In genomic region chr13:28716511-28716910, GRCh38 we compare ENCODE assay signal across 1 cellular context.
TF ChIP-seq lines count a peak whose summit lies in the region.

No MANE protein-coding gene starts in this region.

TF ChIP-seq in endothelial cell of umbilical vein, 7 proteins besides CTCF, POLR2A, EP300 and RAD21 (continued from another document):
- no peak for TF ChIP-seq MAX (IDR thresholded peaks at IDR 0.05; ENCODE audit: insufficient read depth, insufficient read length)
- no peak for TF ChIP-seq MYC (IDR thresholded peaks at IDR 0.05; ENCODE audit: low read depth, low read length)
- no peak for TF ChIP-seq EZH2 (IDR thresholded peaks at IDR 0.05; ENCODE audit: borderline replicate concordance, low read depth, low read length, severe bottlenecking)
